ENCODE assay signal across 6 cellular contexts in the genomic region with DNA sequence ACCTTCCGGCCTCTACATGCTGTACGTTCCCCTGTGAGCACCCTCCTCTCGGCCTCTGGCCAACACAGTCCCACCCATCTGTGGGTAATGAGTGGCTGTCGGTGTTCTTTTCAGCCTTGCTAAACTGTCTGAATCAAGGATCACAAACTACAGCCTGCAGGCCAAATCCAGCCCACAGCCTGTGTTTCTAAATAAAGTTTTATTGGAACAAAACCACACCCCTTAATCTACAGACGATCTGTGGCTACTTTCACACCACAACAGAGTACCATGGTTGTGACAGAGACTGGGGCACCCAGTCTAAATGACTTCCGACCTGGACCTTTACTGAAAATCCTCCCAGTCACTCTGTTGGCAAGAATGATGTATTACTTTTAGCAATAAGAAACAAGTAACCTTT.
DNase-seq lines count a peak whose midpoint lies in the region; ATAC-seq, FAIRE-seq and TF ChIP-seq lines count a peak whose summit lies in the region.
"Not testable (repeated sequence)": the region's sequence is repeated elsewhere in the genome, so short reads cannot be mapped to it uniquely, and the experiment has no call there.

No MANE protein-coding gene starts in this region.

- H3K27me3 ChIP-seq in CD4-positive, alpha-beta T cell (ENCODE audit: control insufficient read depth, insufficient read depth, low read length); HepG2 (ENCODE audit: control insufficient read depth in 1 of 2, insufficient read depth in 2 of 2, low read length in 2 of 2): not testable (repeated sequence)

- TF ChIP-seq RAD21 in HepG2 (CRISPR knock-in tag; IDR thresholded peaks at IDR 0.05) = not testable (repeated sequence)

- H3K4me1 ChIP-seq in HepG2 (ENCODE audit: insufficient read depth, low read length) = not testable (repeated sequence)

- H3K27me3 Mint-ChIP-seq in CD4-positive, alpha-beta T cell; T-helper 2 cell treated with Interferon-gamma antibody and Interleukin-4, amounts not matched to agents 5 μg/mL and 100 μg/mL, for 36 hours (ENCODE audit: low read depth); activated naive CD4-positive, alpha-beta T cell treated with anti-CD3 and anti-CD28 coated beads, Interleukin-2, amount 50 U/mL, for 24 hours; type B pancreatic cell: not testable (repeated sequence)

- CTCF ChIA-PET in CD4-positive, alpha-beta T cell (lab: Charles Lee) = interaction anchor here (1.0 kb wide), 1 partner anchor 13 kb away, joined by 4 read pairs; no protein-coding TSS in a partner anchor
- CTCF ChIA-PET in HepG2 (lab: Yijun Ruan, JAX; ENCODE audit: low intra/inter-chr PET ratio, low total read pairs) = not testable (repeated sequence)

- TF ChIP-seq POLR2A in HepG2 (IDR thresholded peaks at IDR 0.05; ENCODE audit: insufficient read depth in 1 of 2, low read depth in 2 of 2, low read length in 2 of 2) = not testable (repeated sequence)

- H3K9me3 ChIP-seq in CD4-positive, alpha-beta T cell (ENCODE audit: control insufficient read depth, low read length); KOPT-K1 (ENCODE audit: insufficient read depth, low read length, poor library complexity, severe bottlenecking); HepG2 (ENCODE audit: low read length): not testable (repeated sequence)

- H3K4me3 Mint-ChIP-seq in CD4-positive, alpha-beta T cell; activated naive CD4-positive, alpha-beta T cell treated with anti-CD3 and anti-CD28 coated beads, Interleukin-2, amount 50 U/mL, for 24 hours: not testable (repeated sequence)
- peak overlapping the region; percentile 32 for H3K4me3 Mint-ChIP-seq in T-helper 2 cell treated with Interferon-gamma antibody and Interleukin-4, amounts not matched to agents 5 μg/mL and 100 μg/mL, for 36 hours
- peak overlapping the region; percentile 45 for H3K4me3 Mint-ChIP-seq in type B pancreatic cell

- peak overlapping the region; percentile 47 for H3K27ac Mint-ChIP-seq in CD4-positive, alpha-beta T cell
- not testable (repeated sequence) for H3K27ac Mint-ChIP-seq in T-helper 2 cell treated with Interferon-gamma antibody and Interleukin-4, amounts not matched to agents 5 μg/mL and 100 μg/mL, for 36 hours; type B pancreatic cell
- H3K27ac Mint-ChIP-seq in activated naive CD4-positive, alpha-beta T cell treated with anti-CD3 and anti-CD28 coated beads, Interleukin-2, amount 50 U/mL, for 24 hours = peak overlapping the region; percentile 35

- not testable (repeated sequence) for H3K9ac ChIP-seq in HepG2 (ENCODE audit: insufficient read depth, low read depth, low read length)

- intact Hi-C loops in CD4-positive, alpha-beta T cell (cut with DNase I, micrococcal nuclease) = loop anchor here (5.0 to 10.0 kb wide), 2 partner anchors 313 to 701 kb away; no protein-coding TSS in a partner anchor
- intact Hi-C loops in HepG2 (cut with micrococcal nuclease; ENCODE audit: unreplicated experiment) = loop anchor here (5.0 kb wide), 1 partner anchor 358 kb away; no protein-coding TSS in a partner anchor

- H3K27ac ChIP-seq in CD4-positive, alpha-beta T cell (ENCODE audit: low read depth, low read length); HepG2 (ENCODE audit: extremely low read length, insufficient read depth, low read length): not testable (repeated sequence)
- peak overlapping the region; percentile 70 for H3K27ac ChIP-seq in KOPT-K1 (ENCODE audit: low read depth, low read length, poor library complexity, severe bottlenecking)

- H3K36me3 ChIP-seq in KOPT-K1 (ENCODE audit: insufficient read depth, low read length); HepG2 (replicated peaks in 1 of 2; ENCODE audit: control insufficient read depth in 1 of 2, insufficient read depth in 2 of 2, low read length in 2 of 2): not testable (repeated sequence)

- POLR2A ChIA-PET in CD4-positive, alpha-beta T cell (lab: Charles Lee) = interaction anchor here (0.7 kb wide), 1 partner anchor 413 kb away, joined by 3 read pairs; the partner anchor contains the start of gene WDR1
- POLR2A ChIA-PET in HepG2 (lab: Yijun Ruan, JAX) = not testable (repeated sequence)

- 54% methylated on average over 6 of the region's 6 CpGs for WGBS in HepG2 (ENCODE audit: low lambda C conversion rate)

- not testable (repeated sequence) for H4K20me1 ChIP-seq in HepG2 (ENCODE audit: insufficient read depth, low read length)

- not testable (repeated sequence) for H3K4me2 ChIP-seq in HepG2 (ENCODE audit: low read depth, low read length)

- FAIRE-seq in HepG2 (lab: Jason Lieb, UNC) = not testable (repeated sequence)

- not testable (repeated sequence) for TF ChIP-seq EP300 in HepG2 (IDR thresholded peaks at IDR 0.05; ENCODE audit: low read depth in 2 of 2, low read length in 2 of 2); HepG2 (CRISPR knock-in tag; IDR thresholded peaks at IDR 0.05; ENCODE audit: borderline replicate concordance)

- in situ Hi-C loops in HepG2 (cut with HindIII; ENCODE audit: extremely low pct_ligation_motif_present, low pct_unique_long_range_greater_than_20kb) = loop anchor here (10.0 kb wide), 1 partner anchor 311 kb away; no protein-coding TSS in a partner anchor

- H3K9me3 Mint-ChIP-seq in CD4-positive, alpha-beta T cell; T-helper 2 cell treated with Interferon-gamma antibody and Interleukin-4, amounts not matched to agents 5 μg/mL and 100 μg/mL, for 36 hours; activated naive CD4-positive, alpha-beta T cell treated with anti-CD3 and anti-CD28 coated beads, Interleukin-2, amount 50 U/mL, for 24 hours; type B pancreatic cell: not testable (repeated sequence)

- H3K36me3 Mint-ChIP-seq in CD4-positive, alpha-beta T cell (ENCODE audit: low read depth); T-helper 2 cell treated with Interferon-gamma antibody and Interleukin-4, amounts not matched to agents 5 μg/mL and 100 μg/mL, for 36 hours (ENCODE audit: low read depth); activated naive CD4-positive, alpha-beta T cell treated with anti-CD3 and anti-CD28 coated beads, Interleukin-2, amount 50 U/mL, for 24 hours; type B pancreatic cell: not testable (repeated sequence)

- peaks cover 17% of the 10 kb centered on the region for H3K4me1 Mint-ChIP-seq in CD4-positive, alpha-beta T cell (ENCODE audit: low read depth)
- peaks cover 17% of the 10 kb centered on the region for H3K4me1 Mint-ChIP-seq in T-helper 2 cell treated with Interferon-gamma antibody and Interleukin-4, amounts not matched to agents 5 μg/mL and 100 μg/mL, for 36 hours (ENCODE audit: low read depth)
- peaks cover 13% of the 10 kb centered on the region for H3K4me1 Mint-ChIP-seq in activated naive CD4-positive, alpha-beta T cell treated with anti-CD3 and anti-CD28 coated beads, Interleukin-2, amount 50 U/mL, for 24 hours
- H3K4me1 Mint-ChIP-seq in type B pancreatic cell (ENCODE audit: unreplicated experiment) = peaks cover 11% of the 10 kb centered on the region

- not testable (repeated sequence) for H2AFZ ChIP-seq in HepG2 (ENCODE audit: low read length)

- BruUV-seq in HepG2 (replicated peaks; lab: Mats Ljungman, UMichigan) = not testable (repeated sequence)

- not testable (repeated sequence) for TF ChIP-seq CTCF in CD4-positive, alpha-beta T cell (IDR thresholded peaks at IDR 0.05); HepG2 (CRISPR knock-in tag; IDR thresholded peaks at IDR 0.05); type B pancreatic cell (conservative IDR thresholded peaks at IDR 0.05)

- DNase-seq in CD4-positive, alpha-beta T cell; T-helper 2 cell treated with Interferon-gamma antibody and Interleukin-4, amounts not matched to agents 5 μg/mL and 100 μg/mL, for 36 hours (ENCODE audit: low spot score); HepG2 (ENCODE audit: low spot score); type B pancreatic cell (ENCODE audit: extremely low spot score, unreplicated experiment): not testable (repeated sequence)

- H3K4me3 ChIP-seq in HepG2 (replicated peaks in 1 of 3; ENCODE audit: insufficient read depth in 1 of 3, low read depth in 2 of 3, low read length in 3 of 3) = not testable (repeated sequence)

- not testable (repeated sequence) for H3K79me2 ChIP-seq in HepG2 (ENCODE audit: insufficient read depth, low read length)

- not testable (repeated sequence) for ATAC-seq in CD4-positive, alpha-beta T cell (ENCODE audit: poor library complexity); HepG2
